11 cellular contexts compared by ENCODE assay signal in the genomic region with DNA sequence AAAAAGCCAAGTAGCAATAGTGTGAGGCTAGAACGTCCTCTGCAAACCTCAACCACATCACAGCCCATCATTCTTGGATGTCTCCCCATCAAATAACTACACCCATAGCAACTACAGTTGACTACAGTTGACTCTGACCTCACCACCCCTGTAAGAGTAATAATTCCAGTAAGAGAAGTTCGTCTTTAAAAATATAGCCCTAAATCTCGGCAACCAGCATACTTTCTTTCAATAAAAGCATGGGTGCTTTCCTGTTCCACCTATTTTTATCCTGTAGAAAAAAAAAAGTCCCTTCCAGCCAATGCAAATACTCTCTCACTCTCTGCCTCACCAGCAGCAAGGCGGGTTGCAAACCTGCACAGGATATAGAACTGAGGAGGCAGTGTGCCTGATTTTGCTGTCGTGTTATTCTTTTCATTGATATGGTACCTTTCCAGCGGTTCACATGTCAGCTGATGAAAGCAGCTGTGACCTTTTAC.
DNase-seq lines count a peak whose midpoint lies in the region; ATAC-seq, FAIRE-seq and TF ChIP-seq lines count a peak whose summit lies in the region.
"Had no signal": no experiment of that assay in that cellular context is flagged by ENCODE, and none has a peak within 500 bp of the region (broad histone marks: within the 10 kb centered on the region; RNA-seq: fewer than 3 reads in every experiment).

No MANE protein-coding gene starts in this region.

- H3K9me3 Mint-ChIP-seq in activated naive CD4-positive, alpha-beta T cell treated with anti-CD3 and anti-CD28 coated beads for 36 hours = no peaks in the 10 kb centered on the region

- CTCF ChIA-PET in activated naive CD4-positive, alpha-beta T cell treated with anti-CD3 and anti-CD28 coated beads for 36 hours (lab: Charles Lee) = interaction anchor here (0.6 kb wide), 1 partner anchor 666 kb away, joined by 3 read pairs; no protein-coding TSS in a partner anchor

- TF ChIP-seq POLR2A in GM12892 (IDR thresholded peaks at IDR 0.05; ENCODE audit: low read depth, low read length) (peak; percentile 40; the same call in 1 of the 2 replicates), gastrocnemius medialis (IDR thresholded peaks at IDR 0.05) (no peak)

- H3K36me3 Mint-ChIP-seq in activated naive CD4-positive, alpha-beta T cell treated with anti-CD3 and anti-CD28 coated beads for 36 hours (ENCODE audit: low read depth) = no peaks in the 10 kb centered on the region

- intact Hi-C loops in gastrocnemius medialis (cut with DNase I; ENCODE audit: low total_unique reads) = no loop called here
- intact Hi-C loops in activated naive CD4-positive, alpha-beta T cell treated with anti-CD3 and anti-CD28 coated beads for 36 hours (cut with micrococcal nuclease) = no loop called here

- in situ Hi-C loops in SK-MEL-5 (cut with HindIII; ENCODE audit: low pct_unique_long_range_greater_than_20kb, low sequenced_read_pairs) = no loop called here
- in situ Hi-C loops in gastrocnemius medialis (cut with MboI; ENCODE audit: low sequenced_read_pairs in 4 of 4) = no loop called here

- no peaks in the 10 kb centered on the region for H3K4me1 ChIP-seq in gastrocnemius medialis
- H3K4me1 ChIP-seq: parathyroid adenoma had no signal

- ATAC-seq in GM19463 (IDR thresholded peaks at IDR 0.05; ENCODE audit: unreplicated experiment) (peak; percentile 29), HG03045 (IDR thresholded peaks at IDR 0.05; ENCODE audit: unreplicated experiment) (peak; percentile 37), gastrocnemius medialis (no peak)

- H3K4me3 Mint-ChIP-seq in activated naive CD4-positive, alpha-beta T cell treated with anti-CD3 and anti-CD28 coated beads for 36 hours = no peak overlapping the region

- TF ChIP-seq CTCF in gastrocnemius medialis (IDR thresholded peaks at IDR 0.05 in 4 of 5, conservative IDR thresholded peaks at IDR 0.05 in 1 of 5) = no peak

- FAIRE-seq in GM12892 (lab: Jason Lieb, UNC) = peak; percentile 97

- no peak overlapping the region for H3K27ac Mint-ChIP-seq in activated naive CD4-positive, alpha-beta T cell treated with anti-CD3 and anti-CD28 coated beads for 36 hours

- H3K4me1 Mint-ChIP-seq in activated naive CD4-positive, alpha-beta T cell treated with anti-CD3 and anti-CD28 coated beads for 36 hours (ENCODE audit: low read depth) = peaks cover 7% of the 10 kb centered on the region

- H3K9me3 ChIP-seq in gastrocnemius medialis = no peaks in the 10 kb centered on the region

- no peak overlapping the region for H3K27ac ChIP-seq in gastrocnemius medialis
- H3K27ac ChIP-seq: parathyroid adenoma had no signal

- H3K27me3 Mint-ChIP-seq in activated naive CD4-positive, alpha-beta T cell treated with anti-CD3 and anti-CD28 coated beads for 36 hours (ENCODE audit: low read depth) = peaks cover 28% of the 10 kb centered on the region

- DNase-seq in GM12892 (ENCODE audit: insufficient read length) = no peak
- DNase-seq in SK-MEL-5 (ENCODE audit: low read depth, low spot score) = peak; percentile 97
- no peak for DNase-seq in gastrocnemius medialis
- DNase-seq in activated naive CD4-positive, alpha-beta T cell treated with anti-CD3 and anti-CD28 coated beads for 36 hours = no peak
- no peak for DNase-seq in activated naive CD4-positive, alpha-beta T cell (lab: John Stamatoyannopoulos, UW)
- no peak for DNase-seq in SK-N-DZ (ENCODE audit: low spot score)
- DNase-seq: aorta, kidney glomerular epithelial cell had no signal

- H3K4me3 ChIP-seq in gastrocnemius medialis = no peak overlapping the region

- H3K27me3 ChIP-seq in gastrocnemius medialis = no peaks in the 10 kb centered on the region

- no peaks in the 10 kb centered on the region for H3K36me3 ChIP-seq in gastrocnemius medialis

Comparison
In these comparisons a context has a peak if more than half of its experiments do, and no peak if none do; other contexts are left out.
1. ATAC-seq: peak in GM19463 (single experiment) and HG03045 (single experiment); none in gastrocnemius medialis (0 of 2).